ENCODE assay signal across 11 cellular contexts in the genomic region with DNA sequence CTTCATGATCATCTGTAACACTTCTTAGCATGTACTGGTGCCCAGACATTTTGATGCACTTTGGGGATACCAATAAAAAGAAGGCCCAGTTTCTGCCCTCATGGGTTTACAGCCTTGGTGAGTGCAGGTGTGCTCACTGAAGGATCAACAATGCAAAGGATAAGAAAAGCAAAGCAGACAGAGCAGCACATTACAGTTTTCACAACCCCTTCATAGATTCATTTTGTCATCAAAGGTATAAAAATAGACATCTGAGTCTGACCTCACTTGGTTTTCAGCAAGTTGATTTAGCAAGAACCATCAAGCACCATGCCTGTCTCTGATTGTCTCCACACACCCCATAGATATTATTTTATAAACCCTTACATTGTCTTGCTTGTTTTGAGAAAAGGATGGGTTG.
DNase-seq lines count a peak whose midpoint lies in the region; ATAC-seq and TF ChIP-seq lines count a peak whose summit lies in the region.
"Had no signal": no experiment of that assay in that cellular context is flagged by ENCODE, and none has a peak within 500 bp of the region (broad histone marks: within the 10 kb centered on the region; RNA-seq: fewer than 3 reads in every experiment).

No MANE protein-coding gene starts in this region.

- H4K20me1 ChIP-seq in DOHH2 (ENCODE audit: control insufficient read depth, insufficient read depth, low read depth, low read length) (no peaks in the 10 kb centered on the region), MM.1S (ENCODE audit: insufficient read depth, low read length) (no peaks in the 10 kb centered on the region)

- peaks cover 35% of the 10 kb centered on the region for H3K36me3 ChIP-seq in DOHH2 (ENCODE audit: control insufficient read depth, low read length)
- no peaks in the 10 kb centered on the region for H3K36me3 ChIP-seq in MM.1S (replicated peaks; ENCODE audit: insufficient read depth, low read length)
- H3K36me3 ChIP-seq in suprapubic skin = no peaks in the 10 kb centered on the region
- H3K36me3 ChIP-seq: heart right ventricle had no signal

- peak overlapping the region; percentile 71 for H3K4me3 ChIP-seq in DOHH2 (ENCODE audit: low read length)
- no peak overlapping the region; the same call in 1 of the 2 replicates for H3K4me3 ChIP-seq in MM.1S (ENCODE audit: low read length)
- no peak overlapping the region for H3K4me3 ChIP-seq in suprapubic skin
- H3K4me3 ChIP-seq: heart right ventricle had no signal

- H3K79me2 ChIP-seq in DOHH2 (ENCODE audit: control insufficient read depth, low read length) (peaks cover 52% of the 10 kb centered on the region), MM.1S (ENCODE audit: low read length) (peaks cover 17% of the 10 kb centered on the region; the same call in 1 of the 2 replicates)

- H3F3A ChIP-seq in DOHH2 (ENCODE audit: control insufficient read depth, insufficient read depth) = peaks cover 69% of the 10 kb centered on the region
- H3F3A ChIP-seq in MM.1S (ENCODE audit: insufficient read depth, low read length) = peaks cover 75% of the 10 kb centered on the region

- ATAC-seq in GM19324 (IDR thresholded peaks at IDR 0.05; ENCODE audit: low FRiP score, unreplicated experiment) (peak; percentile 40), HG02852 (IDR thresholded peaks at IDR 0.05; ENCODE audit: unreplicated experiment) (peak; percentile 34)
- ATAC-seq: heart right ventricle had no signal

- H3K9me3 ChIP-seq in DOHH2 (ENCODE audit: control insufficient read depth, insufficient read depth, low read length) (no peaks in the 10 kb centered on the region), MM.1S (replicated peaks; ENCODE audit: insufficient read depth, low read length) (no peaks in the 10 kb centered on the region), suprapubic skin (no peaks in the 10 kb centered on the region)
- H3K9me3 ChIP-seq: heart right ventricle had no signal

- H3K27me3 ChIP-seq in DOHH2 (ENCODE audit: control insufficient read depth, low read length) = no peaks in the 10 kb centered on the region
- no peaks in the 10 kb centered on the region for H3K27me3 ChIP-seq in MM.1S (replicated peaks; ENCODE audit: insufficient read depth, low read length)
- no peaks in the 10 kb centered on the region for H3K27me3 ChIP-seq in suprapubic skin
- H3K27me3 ChIP-seq: heart right ventricle had no signal

- H2AFZ ChIP-seq in MM.1S (ENCODE audit: low read length) = no peak overlapping the region

- H3K4me2 ChIP-seq in DOHH2 (ENCODE audit: low read length) (peak overlapping the region; percentile 88), MM.1S (ENCODE audit: low read depth, low read length) (peak overlapping the region; percentile 50)

- DNase-seq in MM.1S (peak; percentile 93), NCI-H69 (lab: John Stamatoyannopoulos, UW) (no peak), LoVo (ENCODE audit: low spot score) (no peak), suprapubic skin (ENCODE audit: low spot score in 2 of 2) (no peak)
- DNase-seq in activated naive CD4-positive, alpha-beta T cell treated with anti-CD3 and anti-CD28 coated beads, Interleukin-2, amount 50 U/mL, for 16 hours = no peak
- DNase-seq: activated CD4-positive, alpha-beta memory T cell treated with anti-CD3 and anti-CD28 coated beads for 36 hours; heart right ventricle; SIG-M5 had no signal

- no peak for TF ChIP-seq CTCF in DOHH2 (IDR thresholded peaks at IDR 0.05; ENCODE audit: low read depth, low read length, poor library complexity, severe bottlenecking)
- no peak for TF ChIP-seq CTCF in MM.1S (IDR thresholded peaks at IDR 0.05; ENCODE audit: low read length)
- no peak for TF ChIP-seq CTCF in suprapubic skin (IDR thresholded peaks at IDR 0.05)

- H3K4me1 ChIP-seq in DOHH2 (ENCODE audit: control insufficient read depth, low read length) = peaks cover 96% of the 10 kb centered on the region
- peaks cover 74% of the 10 kb centered on the region for H3K4me1 ChIP-seq in MM.1S (ENCODE audit: low read length)
- H3K4me1 ChIP-seq in suprapubic skin = peaks cover 31% of the 10 kb centered on the region

- H3K9ac ChIP-seq in MM.1S (ENCODE audit: low read length) = peak overlapping the region; percentile 87

- H3K9me2 ChIP-seq in DOHH2 (replicated peaks; ENCODE audit: control insufficient read depth, low read length) (no peaks in the 10 kb centered on the region), MM.1S (replicated peaks; ENCODE audit: insufficient read depth, low read length) (no peaks in the 10 kb centered on the region)

- TF ChIP-seq POLR2A in suprapubic skin (IDR thresholded peaks at IDR 0.05) = no peak

- peak overlapping the region; percentile 97 for H3K27ac ChIP-seq in DOHH2 (ENCODE audit: low read depth, low read length)
- peak overlapping the region; percentile 95 for H3K27ac ChIP-seq in MM.1S (ENCODE audit: low read length)
- H3K27ac ChIP-seq in suprapubic skin = no peak overlapping the region
- H3K27ac ChIP-seq: heart right ventricle had no signal

- TF ChIP-seq EP300 in suprapubic skin (IDR thresholded peaks at IDR 0.05) = no peak
